Comparison of ENCODE assay signal across 30 cellular contexts in genomic region chr9:88979791-88980190, GRCh38.
"Had no signal": no experiment of that assay in that cellular context is flagged by ENCODE, and none has a peak within 500 bp of the region (broad histone marks: within the 10 kb centered on the region; RNA-seq: fewer than 3 reads in every experiment).

No MANE protein-coding gene starts in this region.

- H3K4me3 Mint-ChIP-seq: immature natural killer cell; mesothelial cell of epicardium; naive B cell; natural killer cell; nephron progenitor cell; neural progenitor cell; stimulated activated naive B cell treated with anti-CD40 and anti-IgM and Interleukin-4, amounts not matched to agents 10 μg/mL and 1 μg/mL and 100 μg/mL, for 72 hours had no signal

- H3K4me1 Mint-ChIP-seq: immature natural killer cell, mesothelial cell of epicardium, naive B cell, natural killer cell, neural progenitor cell had no signal

- H3K36me3 Mint-ChIP-seq: immature natural killer cell; naive B cell; natural killer cell; stimulated activated naive B cell treated with anti-CD40 and anti-IgM and Interleukin-4, amounts not matched to agents 10 μg/mL and 1 μg/mL and 100 μg/mL, for 72 hours had no signal

- ATAC-seq: left colon; left lung; lower lobe of right lung; natural killer cell; psoas muscle; right lobe of liver; stimulated activated naive B cell treated with anti-CD40 and anti-IgM and Interleukin-4, amounts not matched to agents 10 μg/mL and 1 μg/mL and 100 μg/mL, for 72 hours; stimulated activated naive CD8-positive, alpha-beta T cell treated with anti-CD3 and anti-CD28 coated beads, Interleukin-15, Interleukin-2, amounts not matched to agents 100 U/mL and 50 U/mL, for 24 hours; upper lobe of right lung had no signal

- H3K9me3 ChIP-seq: neutrophil, psoas muscle, right lobe of liver, stomach, testis, thyroid gland, transverse colon, upper lobe of right lung had no signal

- H3K27ac Mint-ChIP-seq: immature natural killer cell; mesothelial cell of epicardium; naive B cell; natural killer cell; nephron progenitor cell; neural progenitor cell; stimulated activated naive B cell treated with anti-CD40 and anti-IgM and Interleukin-4, amounts not matched to agents 10 μg/mL and 1 μg/mL and 100 μg/mL, for 72 hours had no signal

- H3K4me3 ChIP-seq: left lung, lower lobe of right lung, neural progenitor cell, psoas muscle, right lobe of liver, skin epidermis, stomach, testis, thyroid gland, transverse colon, upper lobe of right lung had no signal

- H3K4me1 ChIP-seq: left lung, lower lobe of right lung, neural progenitor cell, parathyroid adenoma, psoas muscle, right lobe of liver, stomach, testis, thyroid gland, transverse colon, upper lobe of right lung had no signal

- DNase-seq: hypothalamus; immature natural killer cell; kidney; left colon; left lung; lower lobe of right lung; mammary epithelial cell; mesenchymal stem cell; naive B cell; natural killer cell; nephron progenitor cell; occipital lobe; psoas muscle; right lobe of liver; stimulated activated CD4-positive, alpha-beta T cell treated with anti-CD3 and anti-CD28 coated beads, Interleukin-12 subunit alpha, Interleukin-12 subunit beta, amount 100 ng/mL, for 4 hours; stimulated activated CD4-positive, alpha-beta T cell treated with anti-CD3 and anti-CD28 coated beads, Interleukin-15, amount 100 ng/mL, for 24 hours; stimulated activated CD4-positive, alpha-beta T cell treated with anti-CD3 and anti-CD28 coated beads, Interleukin-2, amount 100 ng/mL, for 24 hours; stimulated activated CD4-positive, alpha-beta T cell treated with anti-CD3 and anti-CD28 coated beads, Interleukin-4, amount 100 ng/mL, for 1 hour; stimulated activated naive B cell treated with anti-CD40 and anti-IgM and Interleukin-4, amounts not matched to agents 10 μg/mL and 1 μg/mL and 100 μg/mL, for 72 hours; stimulated activated naive CD8-positive, alpha-beta T cell treated with anti-CD3 and anti-CD28 coated beads, Interleukin-15, Interleukin-2, amounts not matched to agents 100 U/mL and 50 U/mL, for 24 hours; stomach; testis; transverse colon; upper lobe of right lung had no signal

- H3K27ac ChIP-seq: left lung, lower lobe of right lung, neutrophil, parathyroid adenoma, psoas muscle, right lobe of liver, testis, thyroid gland, transverse colon, upper lobe of right lung had no signal

- H3K27me3 ChIP-seq: left lung, neural progenitor cell, neutrophil, right lobe of liver, stomach, testis, thyroid gland, transverse colon, upper lobe of right lung had no signal

- H3K36me3 ChIP-seq: left lung, lower lobe of right lung, neural progenitor cell, neutrophil, right lobe of liver, stomach, thyroid gland, transverse colon, upper lobe of right lung had no signal
